ENCODE assay signal across 22 cellular contexts in genomic region chr4:3237266-3237665, GRCh38.
"Had no signal": no experiment of that assay in that cellular context is flagged by ENCODE, and none has a peak within 500 bp of the region (broad histone marks: within the 10 kb centered on the region; RNA-seq: fewer than 3 reads in every experiment).

No MANE protein-coding gene starts in this region.

- H3K27ac Mint-ChIP-seq: natural killer cell treated with Interleukin-12 subunit alpha and Interleukin-12 subunit beta and Interleukin-15 and Interleukin-18, amount 100 ng/mL, for 72 hours; stimulated activated effector memory CD8-positive, alpha-beta T cell treated with anti-CD3 and anti-CD28 coated beads, Interleukin-12 subunit alpha, Interleukin-12 subunit beta, amount 100 ng/mL, for 72 hours; stimulated activated naive CD8-positive, alpha-beta T cell treated with anti-CD3 and anti-CD28 coated beads, Interleukin-15, Interleukin-2, amounts not matched to agents 100 ng/mL and 50 ng/mL, for 24 hours had no signal

- ATAC-seq: gastrocnemius medialis; left colon; left ventricle myocardium superior; natural killer cell treated with Interleukin-12 subunit alpha and Interleukin-12 subunit beta and Interleukin-15 and Interleukin-18, amount 100 ng/mL, for 72 hours; psoas muscle; right lobe of liver; stimulated activated effector memory CD8-positive, alpha-beta T cell treated with anti-CD3 and anti-CD28 coated beads, Interleukin-12 subunit alpha, Interleukin-12 subunit beta, amount 100 ng/mL, for 72 hours had no signal

- H3K9me3 ChIP-seq: esophagus muscularis mucosa, gastrocnemius medialis, neutrophil, psoas muscle, right lobe of liver, tibial artery, upper lobe of left lung, uterus had no signal

- H3K27ac ChIP-seq: epithelial cell of prostate, esophagus muscularis mucosa, gastrocnemius medialis, neutrophil, psoas muscle, right lobe of liver, tibial artery, upper lobe of left lung, uterus had no signal

- H3K4me3 Mint-ChIP-seq: natural killer cell treated with Interleukin-12 subunit alpha and Interleukin-12 subunit beta and Interleukin-15 and Interleukin-18, amount 100 ng/mL, for 72 hours; stimulated activated effector memory CD8-positive, alpha-beta T cell treated with anti-CD3 and anti-CD28 coated beads, Interleukin-12 subunit alpha, Interleukin-12 subunit beta, amount 100 ng/mL, for 72 hours; stimulated activated naive CD8-positive, alpha-beta T cell treated with anti-CD3 and anti-CD28 coated beads, Interleukin-15, Interleukin-2, amounts not matched to agents 100 ng/mL and 50 ng/mL, for 24 hours had no signal

- H3K36me3 ChIP-seq: uterus had no signal

- H3K27me3 Mint-ChIP-seq: natural killer cell treated with Interleukin-12 subunit alpha and Interleukin-12 subunit beta and Interleukin-15 and Interleukin-18, amount 100 ng/mL, for 72 hours; stimulated activated naive CD8-positive, alpha-beta T cell treated with anti-CD3 and anti-CD28 coated beads, Interleukin-15, Interleukin-2, amounts not matched to agents 100 ng/mL and 50 ng/mL, for 24 hours had no signal

- H3K27me3 ChIP-seq: esophagus muscularis mucosa, gastrocnemius medialis, neutrophil, right lobe of liver, tibial artery, upper lobe of left lung, uterus had no signal

- H3K4me3 ChIP-seq: esophagus muscularis mucosa, gastrocnemius medialis, lung, psoas muscle, right lobe of liver, tibial artery, upper lobe of left lung, uterus had no signal

- H3K4me1 ChIP-seq: gastrocnemius medialis, psoas muscle, right lobe of liver, tibial artery, upper lobe of left lung had no signal

- DNase-seq: effector memory CD4-positive, alpha-beta T cell; gastrocnemius medialis; kidney; left colon; left ventricle myocardium superior; mesenchymal stem cell; midbrain; psoas muscle; retina; stimulated activated CD4-positive, alpha-beta T cell treated with anti-CD3 and anti-CD28 coated beads, Interleukin-4, amount 100 ng/mL, for 1 hour; stimulated activated CD8-positive, alpha-beta memory T cell treated with anti-CD3 and anti-CD28 coated beads, Interleukin-4, amount 100 ng/mL, for 48 hours; tibial artery; uterus had no signal

- H3K9me3 Mint-ChIP-seq: natural killer cell treated with Interleukin-12 subunit alpha and Interleukin-12 subunit beta and Interleukin-15 and Interleukin-18, amount 100 ng/mL, for 72 hours; stimulated activated effector memory CD8-positive, alpha-beta T cell treated with anti-CD3 and anti-CD28 coated beads, Interleukin-12 subunit alpha, Interleukin-12 subunit beta, amount 100 ng/mL, for 72 hours; stimulated activated naive CD8-positive, alpha-beta T cell treated with anti-CD3 and anti-CD28 coated beads, Interleukin-15, Interleukin-2, amounts not matched to agents 100 ng/mL and 50 ng/mL, for 24 hours had no signal
